17 cellular contexts compared by ENCODE assay signal in the genomic region with DNA sequence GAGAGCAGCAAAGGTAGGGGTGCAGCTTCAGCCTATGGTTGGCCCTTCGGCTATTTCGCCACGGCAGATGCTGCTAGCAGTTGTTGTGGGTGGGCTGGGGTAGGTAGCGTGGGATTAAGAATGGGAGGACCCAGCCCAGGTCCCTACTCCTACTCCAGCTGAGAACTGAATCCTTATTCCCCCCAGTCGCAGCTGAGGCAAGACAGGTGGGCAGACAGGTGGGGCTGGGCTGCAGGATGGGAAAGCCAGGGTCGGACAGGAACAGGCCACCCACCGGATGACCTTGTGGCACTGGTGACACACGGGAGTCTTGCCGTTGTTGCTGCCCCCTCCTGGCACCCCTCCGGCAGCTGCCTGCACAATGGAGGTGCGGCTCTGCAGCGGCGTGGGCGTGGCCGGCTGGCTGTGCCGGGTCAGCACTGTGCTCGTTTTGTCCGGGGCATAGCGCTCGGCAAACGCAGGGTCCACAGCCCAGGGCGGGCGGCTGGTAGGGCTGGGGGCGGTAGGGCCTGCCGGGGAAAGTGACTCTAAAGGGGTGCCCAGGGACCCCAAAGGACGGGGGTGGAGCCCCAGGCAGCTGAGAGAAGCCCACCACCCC. TPM values are rescaled to one million over a fixed set of nuclear protein-coding genes. Genes with fewer than 3 reads are reported as not detected.
DNase-seq lines count a peak whose midpoint lies in the region; ATAC-seq and TF ChIP-seq lines count a peak whose summit lies in the region.
"Had no signal": no experiment of that assay in that cellular context is flagged by ENCODE, and none has a peak within 500 bp of the region (broad histone marks: within the 10 kb centered on the region; RNA-seq: fewer than 3 reads in every experiment).

No MANE protein-coding gene starts in this region.

- H3K4me1 ChIP-seq in SK-N-SH (ENCODE audit: control insufficient read depth in 1 of 2, insufficient read depth in 2 of 2, low read depth in 1 of 2, low read length in 1 of 2) (peaks cover 17 to 28% of the 10 kb centered on the region in 2 experiments; a peak in 2 of 4 replicates), Panc1 (ENCODE audit: control insufficient read depth, insufficient read depth, low read length) (peaks cover 7% of the 10 kb centered on the region), tibial artery (peaks cover 7 to 66% (median 57%) of the 10 kb centered on the region in 4 donors)

- H3K36me3 Mint-ChIP-seq in glutamatergic neuron (ENCODE audit: unreplicated experiment), result no peaks in the 10 kb centered on the region

- H3K4me2 ChIP-seq in SK-N-SH, result no peak overlapping the region
- H3K4me2 ChIP-seq: A549, PC-9 had no signal

- peaks cover 67 to 72% of the 10 kb centered on the region in 2 experiments for H3K36me3 ChIP-seq in SK-N-SH (replicated peaks in 1 of 2; ENCODE audit: control insufficient read depth in 1 of 2, insufficient read depth in 2 of 2, low read length in 1 of 2)
- H3K36me3 ChIP-seq in Panc1 (ENCODE audit: control insufficient read depth, insufficient read depth, low read length), result peaks cover 3% of the 10 kb centered on the region; the same call in 1 of the 2 replicates
- peaks cover 66 to 84% (median 71%) of the 10 kb centered on the region in 3 donors for H3K36me3 ChIP-seq in tibial artery

- TF ChIP-seq EP300 in SK-N-SH (IDR thresholded peaks at IDR 0.05; ENCODE audit: borderline replicate concordance in 1 of 2, low read depth in 1 of 2, low read length in 1 of 2), result no peak

- no peak overlapping the region for H2AFZ ChIP-seq in SK-N-SH (ENCODE audit: low read depth)
- H2AFZ ChIP-seq: PC-9 had no signal

- peaks cover 30% of the 10 kb centered on the region for H3K4me1 Mint-ChIP-seq in glutamatergic neuron (ENCODE audit: low read depth, unreplicated experiment)

- POLR2A ChIA-PET in SK-N-SH (lab: Yijun Ruan, JAX), result interaction anchor here (0.6 kb wide), 1 partner anchor 21 kb away, joined by 3 read pairs; no protein-coding TSS in a partner anchor
- POLR2A ChIA-PET in Panc1 (lab: Charles Lee), result interaction anchor here (1.0 kb wide), 1 partner anchor 86 kb away, joined by 7 read pairs; no protein-coding TSS in a partner anchor

- 100% methylated on average over 10 of the region's 26 CpGs for WGBS in SK-N-SH (ENCODE audit: low lambda C conversion rate)

- CTCF ChIA-PET in SK-N-SH (lab: Yijun Ruan, JAX) (interaction anchor here (0.6 to 3.3 kb wide), 7 partner anchors 11 to 98 kb away, joined by 3 to 23 read pairs (median 5); no protein-coding TSS in a partner anchor), Panc1 (lab: Charles Lee) (no interaction called here)

- peak overlapping the region; percentile 81 for H3K27ac Mint-ChIP-seq in glutamatergic neuron (ENCODE audit: unreplicated experiment)
- H3K27ac Mint-ChIP-seq: activated T-cell treated with anti-CD3 and anti-CD28 coated beads, Interleukin-2, amount 50 U/mL, for 24 hours; stimulated activated naive CD8-positive, alpha-beta T cell treated with anti-CD3 and anti-CD28 coated beads, Interleukin-15, Interleukin-2, amounts not matched to agents 100 ng/mL and 50 ng/mL, for 24 hours had no signal

- H3K9me3 ChIP-seq in SK-N-SH (no peaks in the 10 kb centered on the region), Panc1 (ENCODE audit: control insufficient read depth, insufficient read depth, low read depth, low read length) (no peaks in the 10 kb centered on the region), tibial artery (no peaks in the 10 kb centered on the region)
- H3K9me3 ChIP-seq: A549, adrenal gland had no signal

- no TSS peak for BruUV-seq in Panc1 (replicated peaks; lab: Mats Ljungman, UMichigan)

- H3K27me3 ChIP-seq in SK-N-SH (ENCODE audit: insufficient read depth) (no peaks in the 10 kb centered on the region), Panc1 (ENCODE audit: control insufficient read depth, insufficient read depth, low read length) (no peaks in the 10 kb centered on the region), tibial artery (no peaks in the 10 kb centered on the region)
- H3K27me3 ChIP-seq: adrenal gland had no signal

- no peak overlapping the region for H3K9ac ChIP-seq in SK-N-SH

- peak overlapping the region; percentile 67 for H3K4me3 Mint-ChIP-seq in glutamatergic neuron (ENCODE audit: unreplicated experiment)
- H3K4me3 Mint-ChIP-seq: activated T-cell treated with anti-CD3 and anti-CD28 coated beads, Interleukin-2, amount 50 U/mL, for 24 hours; stimulated activated naive CD8-positive, alpha-beta T cell treated with anti-CD3 and anti-CD28 coated beads, Interleukin-15, Interleukin-2, amounts not matched to agents 100 ng/mL and 50 ng/mL, for 24 hours had no signal

- no peaks in the 10 kb centered on the region for H3K9me2 ChIP-seq in SK-N-SH

- H3K27ac ChIP-seq in SK-N-SH (ENCODE audit: low read depth in 2 of 2, low read length in 1 of 2) (no peak overlapping the region), Panc1 (ENCODE audit: low read length) (no peak overlapping the region), tibial artery (peak overlapping the region; percentile 92 to 100)
- H3K27ac ChIP-seq: adrenal gland, PC-9 had no signal

- intact Hi-C loops in Panc1 (cut with micrococcal nuclease; ENCODE audit: unreplicated experiment), result no loop called here
- intact Hi-C loops in tibial artery (cut with DNase I; ENCODE audit: low total_unique reads), result no loop called here

- H3K4me3 ChIP-seq in SK-N-SH (ENCODE audit: low read depth in 2 of 2, low read length in 1 of 2), result no peak overlapping the region
- no peak overlapping the region for H3K4me3 ChIP-seq in Panc1 (ENCODE audit: low read depth in 2 of 2, low read length in 2 of 2)
- no peak overlapping the region for H3K4me3 ChIP-seq in tibial artery
- H3K4me3 ChIP-seq: A549, adrenal gland, PC-9 had no signal

- peaks cover 33% of the 10 kb centered on the region for H3F3A ChIP-seq in SK-N-SH (replicated peaks; ENCODE audit: insufficient read depth)

- peak; percentile 56 for DNase-seq in SK-N-SH
- no peak for DNase-seq in Panc1 (ENCODE audit: low read depth, low spot score)
- peak; percentile 73 for DNase-seq in glutamatergic neuron
- no peak for DNase-seq in tibial artery
- DNase-seq in anterior cingulate cortex (lab: John Stamatoyannopoulos, UW), result no peak
- no peak for DNase-seq in DMS153 (lab: John Stamatoyannopoulos, UW)
- DNase-seq: activated CD4-positive, alpha-beta T cell treated with anti-CD3 and anti-CD28 coated beads for 48 hours; activated T-cell treated with anti-CD3 and anti-CD28 coated beads, Interleukin-2, amount 50 U/mL, for 24 hours; adrenal gland; COR-L47; hypothalamus; PC-9 had no signal

- H3K27me3 Mint-ChIP-seq in glutamatergic neuron (ENCODE audit: unreplicated experiment), result peaks cover 14% of the 10 kb centered on the region
- H3K27me3 Mint-ChIP-seq: activated T-cell treated with anti-CD3 and anti-CD28 coated beads, Interleukin-2, amount 50 U/mL, for 24 hours; stimulated activated naive CD8-positive, alpha-beta T cell treated with anti-CD3 and anti-CD28 coated beads, Interleukin-15, Interleukin-2, amounts not matched to agents 100 ng/mL and 50 ng/mL, for 24 hours had no signal

- peaks cover 79% of the 10 kb centered on the region for H4K20me1 ChIP-seq in SK-N-SH (ENCODE audit: insufficient read depth)

- in situ Hi-C loops in Panc1 (cut with HindIII; ENCODE audit: low pct_unique_long_range_greater_than_20kb, low sequenced_read_pairs), result no loop called here

- H3K9me3 Mint-ChIP-seq in glutamatergic neuron (ENCODE audit: unreplicated experiment), result peaks cover 19% of the 10 kb centered on the region
- H3K9me3 Mint-ChIP-seq: activated T-cell treated with anti-CD3 and anti-CD28 coated beads, Interleukin-2, amount 50 U/mL, for 24 hours; neural crest cell; stimulated activated naive CD8-positive, alpha-beta T cell treated with anti-CD3 and anti-CD28 coated beads, Interleukin-15, Interleukin-2, amounts not matched to agents 100 ng/mL and 50 ng/mL, for 24 hours had no signal

- ATAC-seq in SK-N-SH treated with all-trans-retinoic acid at 6 μM for 48 hours, result no peak
- 0 out of 2 replicates have a peak, but pooled peaks have one; percentile 17 for ATAC-seq in Panc1
- no peak for ATAC-seq in GM21717 (IDR thresholded peaks at IDR 0.05; ENCODE audit: unreplicated experiment)

- peak; percentile 7; the same call in 1 of the 2 replicates for TF ChIP-seq CTCF in SK-N-SH (IDR thresholded peaks at IDR 0.05)
- TF ChIP-seq CTCF in Panc1 (IDR thresholded peaks at IDR 0.05), result no peak; the same call in 1 of the 2 replicates
- peak; percentile 18 for TF ChIP-seq CTCF in glutamatergic neuron (IDR thresholded peaks at IDR 0.05; ENCODE audit: partially characterized antibody, unreplicated experiment)
- no peak for TF ChIP-seq CTCF in tibial artery (IDR thresholded peaks at IDR 0.05)

- peaks cover 46% of the 10 kb centered on the region for H3K79me2 ChIP-seq in SK-N-SH (ENCODE audit: insufficient read depth)

- no peak for TF ChIP-seq RAD21 in SK-N-SH (IDR thresholded peaks at IDR 0.05; ENCODE audit: low read length)

RNA-seq across cellular contexts. Expression of a gene that starts 8.2 kb away (rescaled TPM):
- polyA plus RNA-seq in SK-N-SH (2012; rRNA removed), result 183 and 206 TPM in 2 replicates
- 60.8 and 101 TPM in 2 replicates for polyA plus RNA-seq in SK-N-SH (2012; cell fraction: cytosol; rRNA removed)
- 702 and 826 TPM in 2 replicates for polyA plus RNA-seq in SK-N-SH (2012; cell fraction: nucleus; rRNA removed)
- total RNA-seq in Panc1 (2021; ENCODE audit: unreplicated experiment) (62.9 TPM), glutamatergic neuron (ENCODE audit: unreplicated experiment) (430 TPM)
- polyA plus RNA-seq in Panc1 (2012; ENCODE audit: insufficient read length), result 56.8 TPM

RNA-seq across cellular contexts. Expression of a gene that starts 15.8 kb away (rescaled TPM):
- 176 and 244 TPM in 2 replicates for polyA plus RNA-seq in SK-N-SH (2012; rRNA removed)
- 109 and 114 TPM in 2 replicates for polyA plus RNA-seq in SK-N-SH (2012; cell fraction: cytosol; rRNA removed)
- 1,021 and 1,050 TPM in 2 replicates for polyA plus RNA-seq in SK-N-SH (2012; cell fraction: nucleus; rRNA removed)
- total RNA-seq in Panc1 (2021; ENCODE audit: unreplicated experiment) (195 TPM), glutamatergic neuron (ENCODE audit: unreplicated experiment) (1,261 TPM)
- polyA plus RNA-seq in Panc1 (2012; ENCODE audit: insufficient read length), result 379 TPM

RNA-seq across cellular contexts. Expression of a gene that starts 20.4 kb away (rescaled TPM):
- polyA plus RNA-seq in SK-N-SH (2012; rRNA removed), result 1.9 and 2.2 TPM in 2 replicates
- 0.67 and 1.2 TPM in 2 replicates for polyA plus RNA-seq in SK-N-SH (2012; cell fraction: cytosol; rRNA removed)
- polyA plus RNA-seq in SK-N-SH (2012; cell fraction: nucleus; rRNA removed), result 11.8 and 14.3 TPM in 2 replicates
- total RNA-seq in Panc1 (2021; ENCODE audit: unreplicated experiment) (12.4 TPM), glutamatergic neuron (ENCODE audit: unreplicated experiment) (29.2 TPM)
- 11.9 TPM for polyA plus RNA-seq in Panc1 (2012; ENCODE audit: insufficient read length)

RNA-seq across cellular contexts. Expression of a gene that starts 27.5 kb away (rescaled TPM):
- polyA plus RNA-seq in SK-N-SH (2012; rRNA removed), result 158 and 176 TPM in 2 replicates
- polyA plus RNA-seq in SK-N-SH (2012; cell fraction: cytosol; rRNA removed), result 77.5 and 107 TPM in 2 replicates
- polyA plus RNA-seq in SK-N-SH (2012; cell fraction: nucleus; rRNA removed), result 306 and 385 TPM in 2 replicates
- 111 TPM for total RNA-seq in Panc1 (2021; ENCODE audit: unreplicated experiment)
- polyA plus RNA-seq in Panc1 (2012; ENCODE audit: insufficient read length), result 259 TPM
- 125 TPM for total RNA-seq in glutamatergic neuron (ENCODE audit: unreplicated experiment)

RNA-seq across cellular contexts. Expression of a gene that starts 42.6 kb away (rescaled TPM):
- 12.5 and 17.1 TPM in 2 replicates for polyA plus RNA-seq in SK-N-SH (2012; rRNA removed)
- polyA plus RNA-seq in SK-N-SH (2012; cell fraction: cytosol; rRNA removed), result 12.6 and 23.0 TPM in 2 replicates
- polyA plus RNA-seq in SK-N-SH (2012; cell fraction: nucleus; rRNA removed), result 29.5 and 41.3 TPM in 2 replicates
- total RNA-seq in Panc1 (2021; ENCODE audit: unreplicated experiment) (39.2 TPM), glutamatergic neuron (ENCODE audit: unreplicated experiment) (4.1 TPM)
- polyA plus RNA-seq in Panc1 (2012; ENCODE audit: insufficient read length), result 61.1 TPM

Comparison
In these comparisons a context has a peak if more than half of its experiments do, and no peak if none do; other contexts are left out.
1. DNase-seq: peak in SK-N-SH (single experiment) and glutamatergic neuron (single experiment); none in Panc1 (single experiment), tibial artery (0 of 2), anterior cingulate cortex (0 of 58) and DMS153 (single experiment).
2. H3K27ac ChIP-seq: peak in tibial artery (2 of 2); none in SK-N-SH (0 of 2) and Panc1 (single experiment).
3. CTCF ChIP-seq: peak in SK-N-SH (single experiment) and glutamatergic neuron (single experiment); none in Panc1 (single experiment) and tibial artery (0 of 2).